ENCODE assay signal across 2 cellular contexts in genomic region chr5:16578474-16578883, GRCh38.
TF ChIP-seq lines count a peak whose summit lies in the region.

No MANE protein-coding gene starts in this region.

TF ChIP-seq in SK-N-SH, 30 proteins besides CTCF, POLR2A, EP300 and RAD21 (continued from another document):
- TF ChIP-seq, protein P1, sequence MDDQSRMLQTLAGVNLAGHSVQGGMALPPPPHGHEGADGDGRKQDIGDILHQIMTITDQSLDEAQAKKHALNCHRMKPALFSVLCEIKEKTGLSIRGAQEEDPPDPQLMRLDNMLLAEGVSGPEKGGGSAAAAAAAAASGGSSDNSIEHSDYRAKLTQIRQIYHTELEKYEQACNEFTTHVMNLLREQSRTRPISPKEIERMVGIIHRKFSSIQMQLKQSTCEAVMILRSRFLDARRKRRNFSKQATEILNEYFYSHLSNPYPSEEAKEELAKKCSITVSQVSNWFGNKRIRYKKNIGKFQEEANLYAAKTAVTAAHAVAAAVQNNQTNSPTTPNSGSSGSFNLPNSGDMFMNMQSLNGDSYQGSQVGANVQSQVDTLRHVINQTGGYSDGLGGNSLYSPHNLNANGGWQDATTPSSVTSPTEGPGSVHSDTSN (IDR thresholded peaks at IDR 0.05): no peak
- no peak for TF ChIP-seq POLR2AphosphoS5 (IDR thresholded peaks at IDR 0.05; ENCODE audit: low read depth, low read length)
- no peak for TF ChIP-seq RXRA (IDR thresholded peaks at IDR 0.05; ENCODE audit: borderline replicate concordance, low read depth)
- TF ChIP-seq FOXM1 (IDR thresholded peaks at IDR 0.05; ENCODE audit: low read depth): no peak
- TF ChIP-seq NFIC (IDR thresholded peaks at IDR 0.05; ENCODE audit: borderline replicate concordance): no peak
- TF ChIP-seq RCOR1 (IDR thresholded peaks at IDR 0.05; ENCODE audit: low read length): no peak
- TF ChIP-seq EZH2phosphoT487 (IDR thresholded peaks at IDR 0.05; ENCODE audit: borderline replicate concordance, low read depth): no peak

TF ChIP-seq in SK-N-SH treated with all-trans-retinoic acid at 6 μM for 48 hours, 23 proteins besides CTCF, POLR2A, EP300 and RAD21 (continued from another document):
- no peak for TF ChIP-seq ARNTL (CRISPR knock-in tag; IDR thresholded peaks at IDR 0.05; ENCODE audit: borderline replicate concordance, low read depth)
- TF ChIP-seq ZFP30 (CRISPR knock-in tag; IDR thresholded peaks at IDR 0.05): no peak
- TF ChIP-seq ZC3H10 (CRISPR knock-in tag; IDR thresholded peaks at IDR 0.05): no peak
- no peak for TF ChIP-seq ZFP3 (CRISPR knock-in tag; IDR thresholded peaks at IDR 0.05)
- TF ChIP-seq ZNF565 (CRISPR knock-in tag; conservative IDR thresholded peaks at IDR 0.05; ENCODE audit: low read depth): no peak
- no peak for TF ChIP-seq CSDC2 (CRISPR knock-in tag; IDR thresholded peaks at IDR 0.05)
- no peak for TF ChIP-seq ZNF70 (CRISPR knock-in tag; IDR thresholded peaks at IDR 0.05)
- no peak for TF ChIP-seq TCF4 (CRISPR knock-in tag; IDR thresholded peaks at IDR 0.05; ENCODE audit: borderline replicate concordance)
- no peak for TF ChIP-seq PATZ1 (CRISPR knock-in tag; IDR thresholded peaks at IDR 0.05; ENCODE audit: borderline replicate concordance)
- no peak for TF ChIP-seq ISL1 (CRISPR knock-in tag; IDR thresholded peaks at IDR 0.05)
